In genomic region chr9:135478191-135478590, GRCh38 we compare ENCODE assay signal across 1 cellular context.
TF ChIP-seq lines count a peak whose summit lies in the region.

No MANE protein-coding gene starts in this region.

TF ChIP-seq in WTC11, 78 proteins besides CTCF, POLR2A, EP300 and RAD21 (continued from another document):
- no peak for TF ChIP-seq HMGXB4 (CRISPR knock-in tag; IDR thresholded peaks at IDR 0.05)
- no peak for TF ChIP-seq ZNF416 (CRISPR knock-in tag; IDR thresholded peaks at IDR 0.05)
- TF ChIP-seq FOXJ3 (CRISPR knock-in tag; IDR thresholded peaks at IDR 0.05; ENCODE audit: borderline replicate concordance) = no peak
- no peak for TF ChIP-seq ELF4 (CRISPR knock-in tag; IDR thresholded peaks at IDR 0.05; ENCODE audit: low read depth)
- no peak for TF ChIP-seq HMGA2 (CRISPR knock-in tag; IDR thresholded peaks at IDR 0.05)
- no peak for TF ChIP-seq JAZF1 (CRISPR knock-in tag; IDR thresholded peaks at IDR 0.05)
- TF ChIP-seq, protein P1, sequence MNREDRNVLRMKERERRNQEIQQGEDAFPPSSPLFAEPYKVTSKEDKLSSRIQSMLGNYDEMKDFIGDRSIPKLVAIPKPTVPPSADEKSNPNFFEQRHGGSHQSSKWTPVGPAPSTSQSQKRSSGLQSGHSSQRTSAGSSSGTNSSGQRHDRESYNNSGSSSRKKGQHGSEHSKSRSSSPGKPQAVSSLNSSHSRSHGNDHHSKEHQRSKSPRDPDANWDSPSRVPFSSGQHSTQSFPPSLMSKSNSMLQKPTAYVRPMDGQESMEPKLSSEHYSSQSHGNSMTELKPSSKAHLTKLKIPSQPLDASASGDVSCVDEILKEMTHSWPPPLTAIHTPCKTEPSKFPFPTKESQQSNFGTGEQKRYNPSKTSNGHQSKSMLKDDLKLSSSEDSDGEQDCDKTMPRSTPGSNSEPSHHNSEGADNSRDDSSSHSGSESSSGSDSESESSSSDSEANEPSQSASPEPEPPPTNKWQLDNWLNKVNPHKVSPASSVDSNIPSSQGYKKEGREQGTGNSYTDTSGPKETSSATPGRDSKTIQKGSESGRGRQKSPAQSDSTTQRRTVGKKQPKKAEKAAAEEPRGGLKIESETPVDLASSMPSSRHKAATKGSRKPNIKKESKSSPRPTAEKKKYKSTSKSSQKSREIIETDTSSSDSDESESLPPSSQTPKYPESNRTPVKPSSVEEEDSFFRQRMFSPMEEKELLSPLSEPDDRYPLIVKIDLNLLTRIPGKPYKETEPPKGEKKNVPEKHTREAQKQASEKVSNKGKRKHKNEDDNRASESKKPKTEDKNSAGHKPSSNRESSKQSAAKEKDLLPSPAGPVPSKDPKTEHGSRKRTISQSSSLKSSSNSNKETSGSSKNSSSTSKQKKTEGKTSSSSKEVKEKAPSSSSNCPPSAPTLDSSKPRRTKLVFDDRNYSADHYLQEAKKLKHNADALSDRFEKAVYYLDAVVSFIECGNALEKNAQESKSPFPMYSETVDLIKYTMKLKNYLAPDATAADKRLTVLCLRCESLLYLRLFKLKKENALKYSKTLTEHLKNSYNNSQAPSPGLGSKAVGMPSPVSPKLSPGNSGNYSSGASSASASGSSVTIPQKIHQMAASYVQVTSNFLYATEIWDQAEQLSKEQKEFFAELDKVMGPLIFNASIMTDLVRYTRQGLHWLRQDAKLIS (CRISPR knock-in tag; IDR thresholded peaks at IDR 0.05; ENCODE audit: borderline replicate concordance) = no peak
- no peak for TF ChIP-seq SMAD4 (CRISPR knock-in tag; IDR thresholded peaks at IDR 0.05)
- TF ChIP-seq, protein P2, sequence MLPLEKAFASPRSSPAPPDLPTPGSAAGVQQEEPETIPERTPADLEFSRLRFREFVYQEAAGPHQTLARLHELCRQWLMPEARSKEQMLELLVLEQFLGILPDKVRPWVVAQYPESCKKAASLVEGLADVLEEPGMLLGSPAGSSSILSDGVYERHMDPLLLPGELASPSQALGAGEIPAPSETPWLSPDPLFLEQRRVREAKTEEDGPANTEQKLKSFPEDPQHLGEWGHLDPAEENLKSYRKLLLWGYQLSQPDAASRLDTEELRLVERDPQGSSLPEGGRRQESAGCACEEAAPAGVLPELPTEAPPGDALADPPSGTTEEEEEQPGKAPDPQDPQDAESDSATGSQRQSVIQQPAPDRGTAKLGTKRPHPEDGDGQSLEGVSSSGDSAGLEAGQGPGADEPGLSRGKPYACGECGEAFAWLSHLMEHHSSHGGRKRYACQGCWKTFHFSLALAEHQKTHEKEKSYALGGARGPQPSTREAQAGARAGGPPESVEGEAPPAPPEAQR (CRISPR knock-in tag; IDR thresholded peaks at IDR 0.05) = no peak
- TF ChIP-seq ZNF396 (CRISPR knock-in tag; IDR thresholded peaks at IDR 0.05; ENCODE audit: borderline replicate concordance) = no peak
